In the genomic region with DNA sequence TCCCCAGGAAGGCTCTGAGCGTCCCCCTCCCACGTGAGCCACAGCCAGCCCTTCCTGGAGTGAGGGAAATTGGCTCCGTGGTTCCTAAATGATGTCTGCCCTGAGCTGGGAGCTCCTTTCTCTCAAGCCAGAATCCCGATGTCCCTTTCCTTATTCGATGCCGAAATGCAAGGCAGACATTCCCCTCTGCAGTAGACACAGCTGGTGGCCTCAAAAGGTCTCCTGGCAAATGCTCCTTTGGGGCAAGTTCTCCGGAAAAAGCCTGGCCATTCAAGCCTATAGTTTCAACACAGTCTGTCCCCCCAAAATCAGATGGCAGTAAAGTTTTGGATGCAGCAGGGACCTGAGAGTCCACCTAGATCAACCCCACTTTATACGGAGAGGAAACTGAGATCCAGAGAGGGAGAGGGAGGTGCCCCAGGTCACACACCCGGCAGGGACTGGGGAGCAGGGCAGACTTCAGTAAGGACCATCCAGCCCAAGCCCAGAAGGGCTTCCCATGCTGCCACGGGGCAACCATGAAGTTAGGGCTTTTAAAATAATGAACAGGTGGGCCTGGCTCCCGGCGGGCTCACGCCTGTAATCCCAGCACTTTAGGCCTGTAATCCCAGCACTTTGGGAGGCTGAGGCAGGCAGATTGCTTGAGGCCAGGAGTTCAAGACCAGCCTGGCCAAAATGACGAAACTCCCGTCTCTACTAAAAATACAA, we compare ENCODE assay signal across 8 cellular contexts.
DNase-seq lines count a peak whose midpoint lies in the region; ATAC-seq, FAIRE-seq and TF ChIP-seq lines count a peak whose summit lies in the region.

No MANE protein-coding gene starts in this region.

- TF ChIP-seq CTCF in AG04450 (IDR thresholded peaks at IDR 0.05; ENCODE audit: low read depth, low read length) (no peak), HL-60 (IDR thresholded peaks at IDR 0.05; ENCODE audit: insufficient read depth, low read length) (no peak), astrocyte of the cerebellum (IDR thresholded peaks at IDR 0.05; ENCODE audit: low read depth, low read length, missing control alignments) (no peak), omental fat pad (IDR thresholded peaks at IDR 0.05) (no peak)

- peaks cover 5% of the 10 kb centered on the region for H3K4me1 Mint-ChIP-seq in memory B cell

- peaks cover 7% of the 10 kb centered on the region for H3K27me3 Mint-ChIP-seq in memory B cell

- DNase-seq in AG04450 (ENCODE audit: low read depth, low spot score) (no peak), HL-60 (ENCODE audit: low read depth in 1 of 2, low spot score in 1 of 2) (no peak), astrocyte of the cerebellum (ENCODE audit: low read depth) (no peak), memory B cell (ENCODE audit: low spot score in 2 of 2) (no peak), urothelium cell line (ENCODE audit: low spot score) (peak; percentile 27), omental fat pad (ENCODE audit: low spot score) (no peak), pons (ENCODE audit: low spot score) (no peak)

- no peak overlapping the region for H3K27ac Mint-ChIP-seq in memory B cell

- H3K27ac ChIP-seq in AG04450 (ENCODE audit: low read depth, low read length) = peak overlapping the region; percentile 11
- peak overlapping the region; percentile 74 for H3K27ac ChIP-seq in HL-60 (replicated peaks)

- in situ Hi-C loops in astrocyte of the cerebellum (cut with HindIII; ENCODE audit: low sequenced_read_pairs) = loop anchor here (5.0 kb wide), 1 partner anchor 43 kb away; no protein-coding TSS in a partner anchor

- no peaks in the 10 kb centered on the region for H3K9me3 Mint-ChIP-seq in memory B cell

- ATAC-seq in memory B cell (ENCODE audit: low read depth) = no peak
- ATAC-seq in omental fat pad (ENCODE audit: low FRiP score) = no peak
- ATAC-seq in HG03342 (IDR thresholded peaks at IDR 0.05; ENCODE audit: unreplicated experiment) = no peak

- H3K9me3 ChIP-seq in AG04450 (ENCODE audit: control insufficient read depth, insufficient read depth, low read length) = peaks cover 2% of the 10 kb centered on the region; the same call in 1 of the 2 replicates

- POLR2A ChIA-PET in AG04450 (lab: Yijun Ruan, JAX) = interaction anchor here (1.1 kb wide), 1 partner anchor 408 kb away, joined by 4 read pairs; a partner anchor contains a TSS

- no peak for FAIRE-seq in urothelium cell line (lab: Jason Lieb, UNC)

- no peaks in the 10 kb centered on the region for H3K36me3 Mint-ChIP-seq in memory B cell

- H3K4me3 ChIP-seq in AG04450 (ENCODE audit: low read depth, low read length) = peak overlapping the region; percentile 67
- peak overlapping the region; percentile 59 for H3K4me3 ChIP-seq in HL-60 (replicated peaks; ENCODE audit: insufficient read depth, low read length)
- peak overlapping the region; percentile 69 for H3K4me3 ChIP-seq in astrocyte of the cerebellum (ENCODE audit: low read depth, low read length)

- H3K4me3 Mint-ChIP-seq in memory B cell = peak overlapping the region; percentile 84

- CTCF ChIA-PET in AG04450 (lab: Charles Lee) = no interaction called here

- no peaks in the 10 kb centered on the region for H3K27me3 ChIP-seq in AG04450 (ENCODE audit: control insufficient read depth, insufficient read depth, low read length)
- no peaks in the 10 kb centered on the region for H3K27me3 ChIP-seq in HL-60 (ENCODE audit: insufficient read depth, poor library complexity, severe bottlenecking)
